ENCODE assay signal across 2 cellular contexts in genomic region chr20:40481743-40482458, GRCh38.
TF ChIP-seq lines count a peak whose summit lies in the region.

No MANE protein-coding gene starts in this region.

TF ChIP-seq in H1, 55 proteins besides CTCF, POLR2A, EP300 and RAD21:
- no peak for TF ChIP-seq CEBPB (IDR thresholded peaks at IDR 0.05; ENCODE audit: low read depth, low read length)
- TF ChIP-seq GTF2F1 (IDR thresholded peaks at IDR 0.05; ENCODE audit: borderline replicate concordance, low read depth, low read length): no peak
- no peak for TF ChIP-seq FOSL1 (IDR thresholded peaks at IDR 0.05; ENCODE audit: insufficient read depth, low read depth, low read length)
- TF ChIP-seq TBP (IDR thresholded peaks at IDR 0.05; ENCODE audit: low read depth, low read length): no peak
- no peak for TF ChIP-seq NANOG (IDR thresholded peaks at IDR 0.05; ENCODE audit: insufficient read depth, low read depth, low read length, poor library complexity, severe bottlenecking)
- TF ChIP-seq JUND (IDR thresholded peaks at IDR 0.05; ENCODE audit: low read length): no peak
- TF ChIP-seq SUZ12 (IDR thresholded peaks at IDR 0.05; ENCODE audit: low read length): no peak
- no peak for TF ChIP-seq SIX5 (IDR thresholded peaks at IDR 0.05; ENCODE audit: low read depth, low read length)
- TF ChIP-seq, protein P1, sequence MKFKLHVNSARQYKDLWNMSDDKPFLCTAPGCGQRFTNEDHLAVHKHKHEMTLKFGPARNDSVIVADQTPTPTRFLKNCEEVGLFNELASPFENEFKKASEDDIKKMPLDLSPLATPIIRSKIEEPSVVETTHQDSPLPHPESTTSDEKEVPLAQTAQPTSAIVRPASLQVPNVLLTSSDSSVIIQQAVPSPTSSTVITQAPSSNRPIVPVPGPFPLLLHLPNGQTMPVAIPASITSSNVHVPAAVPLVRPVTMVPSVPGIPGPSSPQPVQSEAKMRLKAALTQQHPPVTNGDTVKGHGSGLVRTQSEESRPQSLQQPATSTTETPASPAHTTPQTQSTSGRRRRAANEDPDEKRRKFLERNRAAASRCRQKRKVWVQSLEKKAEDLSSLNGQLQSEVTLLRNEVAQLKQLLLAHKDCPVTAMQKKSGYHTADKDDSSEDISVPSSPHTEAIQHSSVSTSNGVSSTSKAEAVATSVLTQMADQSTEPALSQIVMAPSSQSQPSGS (IDR thresholded peaks at IDR 0.05; ENCODE audit: low read length): no peak
- no peak for TF ChIP-seq SP4 (IDR thresholded peaks at IDR 0.05; ENCODE audit: low read length)
- TF ChIP-seq RXRA (IDR thresholded peaks at IDR 0.05; ENCODE audit: insufficient read depth, low read depth, low read length): no peak
- TF ChIP-seq SP1 (IDR thresholded peaks at IDR 0.05; ENCODE audit: low read depth, low read length): no peak
- no peak for TF ChIP-seq KDM1A (IDR thresholded peaks at IDR 0.05; ENCODE audit: borderline replicate concordance, low read length)
- TF ChIP-seq BCL11A (IDR thresholded peaks at IDR 0.05; ENCODE audit: low read depth in 2 of 2, low read length in 2 of 2): no peak
- TF ChIP-seq MAFK (IDR thresholded peaks at IDR 0.05; ENCODE audit: low read depth, low read length): no peak
- no peak for TF ChIP-seq SRF (IDR thresholded peaks at IDR 0.05; ENCODE audit: low read depth, low read length)
- no peak for TF ChIP-seq CBX8 (IDR thresholded peaks at IDR 0.05; ENCODE audit: borderline replicate concordance, low read depth, low read length)
- TF ChIP-seq ZNF274 (IDR thresholded peaks at IDR 0.05; ENCODE audit: borderline replicate concordance, extremely low read depth, low read length): no peak
- no peak for TF ChIP-seq CBX5 (IDR thresholded peaks at IDR 0.05; ENCODE audit: low read depth, low read length)
- no peak for TF ChIP-seq SAP30 (IDR thresholded peaks at IDR 0.05; ENCODE audit: insufficient read depth, insufficient replicate concordance, low read length)

TF ChIP-seq in HepG2, 621 proteins besides CTCF, POLR2A, EP300 and RAD21:
- 0 out of 4 replicates have a peak, but pooled peaks of 1 of the 2 experiments have one; percentile 5 for TF ChIP-seq MAFK (conservative IDR thresholded peaks at IDR 0.05 in 1 of 2, IDR thresholded peaks at IDR 0.05 in 1 of 2; ENCODE audit: low read length in 2 of 2)
- no peak for TF ChIP-seq ARID4A (CRISPR knock-in tag; IDR thresholded peaks at IDR 0.05; ENCODE audit: borderline replicate concordance)
- TF ChIP-seq CREB1 (IDR thresholded peaks at IDR 0.05): peak; percentile 62
- no peak for TF ChIP-seq CREB1 (CRISPR knock-in tag; IDR thresholded peaks at IDR 0.05)
- TF ChIP-seq SYNCRIP (IDR thresholded peaks at IDR 0.05; ENCODE audit: insufficient read depth, low read depth, low read length): no peak
TF ChIP-seq in HepG2: peak in this region for 2.
